28 cellular contexts compared by ENCODE assay signal in the genomic region with DNA sequence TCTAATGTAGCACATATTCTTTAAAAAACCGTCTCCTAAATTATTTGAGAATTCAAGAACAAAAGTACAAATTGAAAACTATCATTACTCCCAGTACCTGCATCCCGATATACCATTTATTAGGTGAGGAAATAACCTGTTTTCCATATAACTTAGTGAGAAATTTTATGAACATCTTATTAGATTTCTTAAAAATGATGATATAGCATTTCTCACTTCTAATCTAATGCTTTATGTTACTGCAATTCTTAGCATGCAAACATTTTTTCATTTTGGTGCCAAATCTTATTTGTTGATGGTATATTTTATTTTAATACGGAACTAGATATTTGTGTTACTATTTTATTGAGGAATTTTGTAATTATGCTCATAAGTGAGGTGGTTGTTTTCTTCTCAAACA.
"Had no signal": no experiment of that assay in that cellular context is flagged by ENCODE, and none has a peak within 500 bp of the region (broad histone marks: within the 10 kb centered on the region; RNA-seq: fewer than 3 reads in every experiment).

No MANE protein-coding gene starts in this region.

- H3K27me3 ChIP-seq: neural progenitor cell, ovary, spleen, suprapubic skin, testis, tibial artery, transverse colon, upper lobe of right lung, uterus had no signal

- ATAC-seq: natural killer cell; psoas muscle; right cardiac atrium; sciatic nerve; stimulated activated memory B cell treated with anti-CD40 and anti-IgM and Interleukin-4, amounts not matched to agents 10 μg/mL and 1 μg/mL and 100 μg/mL, for 72 hours; stimulated activated naive CD8-positive, alpha-beta T cell treated with anti-CD3 and anti-CD28 coated beads, Interleukin-15, amount 100 ng/mL, for 72 hours; stimulated activated naive CD8-positive, alpha-beta T cell treated with anti-CD3 and anti-CD28 coated beads, Interleukin-15, Interleukin-2, amounts not matched to agents 100 U/mL and 50 U/mL, for 24 hours; upper lobe of right lung had no signal

- H3K9me3 ChIP-seq: ovary, psoas muscle, suprapubic skin, testis, tibial artery, upper lobe of right lung, uterus had no signal

- DNase-seq: natural killer cell; occipital lobe; ovary; posterior cingulate gyrus; psoas muscle; right cardiac atrium; spleen; stimulated activated CD4-positive, alpha-beta T cell treated with anti-CD3 and anti-CD28 coated beads, Interleukin-12 subunit alpha, Interleukin-12 subunit beta, amount 100 ng/mL, for 4 hours; stimulated activated CD4-positive, alpha-beta T cell treated with anti-CD3 and anti-CD28 coated beads, Interleukin-1b, Interleukin-23, amount 100 ng/mL, for 48 hours; stimulated activated CD4-positive, alpha-beta T cell treated with anti-CD3 and anti-CD28 coated beads, Interleukin-4, amount 100 ng/mL, for 1 hour; stimulated activated CD4-positive, alpha-beta T cell treated with anti-CD3 and anti-CD28 coated beads, Interleukin-4, amount 100 ng/mL, for 4 hours; stimulated activated CD8-positive, alpha-beta memory T cell treated with anti-CD3 and anti-CD28 coated beads, Interleukin-4, amount 100 ng/mL, for 48 hours; stimulated activated naive CD4-positive, alpha-beta T cell; stimulated activated naive CD8-positive, alpha-beta T cell treated with anti-CD3 and anti-CD28 coated beads, Interleukin-15, amount 100 ng/mL, for 72 hours; stimulated activated naive CD8-positive, alpha-beta T cell treated with anti-CD3 and anti-CD28 coated beads, Interleukin-15, Interleukin-2, amounts not matched to agents 100 U/mL and 50 U/mL, for 24 hours; substantia nigra; testis; tibial artery; transverse colon; upper lobe of right lung; uterus had no signal

- H3K4me3 ChIP-seq: neural progenitor cell, ovary, psoas muscle, skin epidermis, smooth muscle cell, spleen, suprapubic skin, testis, tibial artery, transverse colon, upper lobe of right lung, uterus had no signal

- H3K4me1 ChIP-seq: neural progenitor cell, parathyroid adenoma, psoas muscle, spleen, suprapubic skin, testis, tibial artery, transverse colon, upper lobe of right lung, uterus had no signal

- H2AFZ ChIP-seq: neural progenitor cell, parathyroid adenoma had no signal

- H3K9ac ChIP-seq: neural progenitor cell, parathyroid adenoma had no signal

- H3K4me2 ChIP-seq: neural progenitor cell, smooth muscle cell had no signal

- H3K36me3 ChIP-seq: neural progenitor cell, ovary, spleen, suprapubic skin, tibial artery, transverse colon, upper lobe of right lung, uterus had no signal

- H3K27ac ChIP-seq: neural progenitor cell, ovary, parathyroid adenoma, psoas muscle, skin epidermis, spleen, suprapubic skin, testis, tibial artery, transverse colon, upper lobe of right lung, uterus had no signal
